ENCODE assay signal across 12 cellular contexts in genomic region chr14:68141531-68142088, GRCh38.
DNase-seq lines count a peak whose midpoint lies in the region; ATAC-seq and TF ChIP-seq lines count a peak whose summit lies in the region.
"Had no signal": no experiment of that assay in that cellular context is flagged by ENCODE, and none has a peak within 500 bp of the region (broad histone marks: within the 10 kb centered on the region; RNA-seq: fewer than 3 reads in every experiment).

No MANE protein-coding gene starts in this region.

- peaks cover 31 to 49% of the 10 kb centered on the region in 2 donors for H3K4me1 ChIP-seq in left lung
- H3K4me1 ChIP-seq in uterus, result peaks cover 30 to 37% of the 10 kb centered on the region in 2 donors

- TF ChIP-seq CTCF in brain (conservative IDR thresholded peaks at IDR 0.05), result no peak
- no peak for TF ChIP-seq CTCF in left lung (IDR thresholded peaks at IDR 0.05)
- TF ChIP-seq CTCF in uterus (IDR thresholded peaks at IDR 0.05), result no peak
- TF ChIP-seq CTCF in natural killer cell (IDR thresholded peaks at IDR 0.05), result no peak

- DNase-seq in DMS 273 (lab: John Stamatoyannopoulos, UW; ENCODE audit: unreplicated experiment), result peak; percentile 51
- DNase-seq in DMS 273 treated with DMSO at 0.1 percent for 48 hours (lab: John Stamatoyannopoulos, UW), result no peak
- no peak for DNase-seq in left lung
- no peak for DNase-seq in uterus
- DNase-seq in natural killer cell, result no peak
- DNase-seq in NCI-H345 (lab: John Stamatoyannopoulos, UW), result no peak
- no peak for DNase-seq in inferior parietal cortex (ENCODE audit: extremely low spot score)
- DNase-seq: activated effector memory CD4-positive, alpha-beta T cell treated with Interleukin-2 at 50 U/mL for 16 hours; GDM1; lower lobe of right lung had no signal

- peaks cover 0 to 2% (median 0%) of the 10 kb centered on the region in 5 experiments for H3K9me3 Mint-ChIP-seq in brain
- no peaks in the 10 kb centered on the region for H3K9me3 Mint-ChIP-seq in natural killer cell
- H3K9me3 Mint-ChIP-seq: WTC11 had no signal

- H3K27me3 Mint-ChIP-seq in brain, result no peaks in the 10 kb centered on the region
- no peaks in the 10 kb centered on the region for H3K27me3 Mint-ChIP-seq in natural killer cell (ENCODE audit: low read depth in 2 of 2)

- peak overlapping the region in 4 of 5 experiments; percentile 70 to 98 (median 82) for H3K27ac Mint-ChIP-seq in brain
- no peak overlapping the region for H3K27ac Mint-ChIP-seq in natural killer cell
- H3K27ac Mint-ChIP-seq: WTC11 had no signal

- no peak overlapping the region for H3K4me3 ChIP-seq in left lung
- no peak overlapping the region for H3K4me3 ChIP-seq in uterus
- H3K4me3 ChIP-seq: lower lobe of right lung had no signal

- H3K27ac ChIP-seq in left lung (peak overlapping the region; percentile 68 to 76), uterus (peak overlapping the region; percentile 92 to 96)

- no peaks in the 10 kb centered on the region for H3K9me3 ChIP-seq in left lung
- H3K9me3 ChIP-seq in uterus, result no peaks in the 10 kb centered on the region
- H3K9me3 ChIP-seq: lower lobe of right lung had no signal

- H3K4me3 Mint-ChIP-seq in brain (peak overlapping the region in 1 of 5 experiments; percentile 67), natural killer cell (no peak overlapping the region)
- H3K4me3 Mint-ChIP-seq: WTC11 had no signal

- no peaks in the 10 kb centered on the region for H3K27me3 ChIP-seq in left lung
- H3K27me3 ChIP-seq in uterus, result no peaks in the 10 kb centered on the region

- TF ChIP-seq POLR2A in uterus (IDR thresholded peaks at IDR 0.05), result no peak

- H3K4me1 Mint-ChIP-seq in brain (peaks cover 97% of the 10 kb centered on the region), natural killer cell (peaks cover 9 to 12% of the 10 kb centered on the region in 2 donors)

- no peaks in the 10 kb centered on the region for H3K36me3 ChIP-seq in left lung
- no peaks in the 10 kb centered on the region for H3K36me3 ChIP-seq in uterus
- H3K36me3 ChIP-seq: lower lobe of right lung had no signal

- no peaks in the 10 kb centered on the region for H3K36me3 Mint-ChIP-seq in brain
- H3K36me3 Mint-ChIP-seq in natural killer cell, result no peaks in the 10 kb centered on the region
- H3K36me3 Mint-ChIP-seq: WTC11 had no signal

- intact Hi-C loops in left lung (cut with DNase I), result no loop called here
- intact Hi-C loops in uterus (cut with DNase I; ENCODE audit: low total_unique reads), result no loop called here
- intact Hi-C loops in natural killer cell (cut with micrococcal nuclease), result no loop called here

- no peak for ATAC-seq in left lung
- no peak for ATAC-seq in natural killer cell
- ATAC-seq: lower lobe of right lung, WTC11 had no signal

Comparison
In these comparisons a context has a peak if more than half of its experiments do, and no peak if none do; other contexts are left out.
1. H3K27ac Mint-ChIP-seq: peak in brain (4 of 5); none in natural killer cell (0 of 2).